ENCODE assay signal across 20 cellular contexts in genomic region chr14:105885561-105886320, GRCh38.
A peak's percentile ranks its signal among the peaks of the same experiment; 100 is the strongest.
DNase-seq lines count a peak whose midpoint lies in the region; ATAC-seq and TF ChIP-seq lines count a peak whose summit lies in the region.
"Had no signal": no experiment of that assay in that cellular context is flagged by ENCODE, and none has a peak within 500 bp of the region (broad histone marks: within the 10 kb centered on the region; RNA-seq: fewer than 3 reads in every experiment).

No MANE protein-coding gene starts in this region.

- TF ChIP-seq CTCF in WTC11 (IDR thresholded peaks at IDR 0.05) (no peak), suprapubic skin (IDR thresholded peaks at IDR 0.05) (no peak), foreskin fibroblast (IDR thresholded peaks at IDR 0.05; ENCODE audit: low read depth, low read length) (no peak)

- H3K4me1 Mint-ChIP-seq in WTC11, result no peaks in the 10 kb centered on the region
- H3K4me1 Mint-ChIP-seq: activated naive CD8-positive, alpha-beta T cell treated with anti-CD3 and anti-CD28 coated beads, Interleukin-2, amount 10 ng/mL, durations not matched to agents 7 days and 5 days had no signal

- H3K27me3 ChIP-seq in suprapubic skin, result no peaks in the 10 kb centered on the region
- H3K27me3 ChIP-seq: thyroid gland had no signal

- peaks cover 39% of the 10 kb centered on the region for H3K36me3 Mint-ChIP-seq in WTC11
- H3K36me3 Mint-ChIP-seq: activated naive CD8-positive, alpha-beta T cell treated with anti-CD3 and anti-CD28 coated beads, Interleukin-2, amount 10 ng/mL, durations not matched to agents 7 days and 5 days; CD8-positive, alpha-beta memory T cell had no signal

- no peak overlapping the region for H3K27ac Mint-ChIP-seq in WTC11
- H3K27ac Mint-ChIP-seq: activated naive CD8-positive, alpha-beta T cell treated with anti-CD3 and anti-CD28 coated beads, Interleukin-2, amount 10 ng/mL, durations not matched to agents 7 days and 5 days; CD8-positive, alpha-beta memory T cell had no signal

- H3K27ac ChIP-seq in suprapubic skin, result no peak overlapping the region
- H3K27ac ChIP-seq: PC-9, thyroid gland had no signal

- no peak overlapping the region for H3K4me3 Mint-ChIP-seq in WTC11
- H3K4me3 Mint-ChIP-seq: activated naive CD8-positive, alpha-beta T cell treated with anti-CD3 and anti-CD28 coated beads, Interleukin-2, amount 10 ng/mL, durations not matched to agents 7 days and 5 days; CD8-positive, alpha-beta memory T cell had no signal

- H3K9me3 Mint-ChIP-seq in WTC11, result peaks cover 31% of the 10 kb centered on the region
- H3K9me3 Mint-ChIP-seq: activated naive CD8-positive, alpha-beta T cell treated with anti-CD3 and anti-CD28 coated beads, Interleukin-2, amount 10 ng/mL, durations not matched to agents 7 days and 5 days; CD8-positive, alpha-beta memory T cell had no signal

- CTCF ChIA-PET in WTC11 (lab: Charles Lee), result no interaction called here

- H3K4me3 ChIP-seq in suprapubic skin (no peak overlapping the region), foreskin fibroblast (ENCODE audit: low read depth in 1 of 2, low read length in 2 of 2) (no peak overlapping the region)
- H3K4me3 ChIP-seq: GM12878, PC-9, skin epidermis, thyroid gland had no signal

- 81% methylated on average over 7 of the region's 23 CpGs for WGBS in suprapubic skin

- no peak for ATAC-seq in WTC11
- ATAC-seq in HG03565 (IDR thresholded peaks at IDR 0.05; ENCODE audit: unreplicated experiment), result no peak
- no peak for ATAC-seq in HG02884 (IDR thresholded peaks at IDR 0.05; ENCODE audit: unreplicated experiment)
- ATAC-seq: GM12878 had no signal

- peaks cover 4% of the 10 kb centered on the region; the same call in 1 of the 2 replicates for H3K27me3 Mint-ChIP-seq in WTC11 (ENCODE audit: low read depth)

- POLR2A ChIA-PET in WTC11 (lab: Charles Lee), result no interaction called here

- peak; percentile 8 for DNase-seq in activated CD8-positive, alpha-beta memory T cell treated with anti-CD3 and anti-CD28 coated beads, Interleukin-2, amount 50 U/mL, for 4 hours
- no peak for DNase-seq in activated CD8-positive, alpha-beta memory T cell treated with anti-CD3 and anti-CD28 coated beads for 24 hours
- peak; percentile 1 for DNase-seq in WTC11 (ENCODE audit: low spot score)
- peak; percentile 85 for DNase-seq in mesenteric fat pad (ENCODE audit: low spot score)
- peak; percentile 46 to 71 for DNase-seq in suprapubic skin (ENCODE audit: low spot score in 2 of 2)
- DNase-seq in foreskin fibroblast, result no peak
- DNase-seq: activated naive CD8-positive, alpha-beta T cell treated with anti-CD3 and anti-CD28 coated beads, Interleukin-2, amount 10 ng/mL, durations not matched to agents 7 days and 5 days; effector CD4-positive, alpha-beta T cell; IMR-90; NCI-H2081 treated with DMSO at 0.1 percent for 48 hours; NCI-H69; nucleus accumbens; PC-9; stimulated activated CD4-positive, alpha-beta T cell treated with anti-CD3 and anti-CD28 coated beads, Interleukin-4, amount 100 ng/mL, for 4 hours; thyroid gland had no signal

- no peak for TF ChIP-seq EP300 in suprapubic skin (IDR thresholded peaks at IDR 0.05)

- no peak for TF ChIP-seq POLR2A in suprapubic skin (IDR thresholded peaks at IDR 0.05)

- H3K36me3 ChIP-seq in suprapubic skin, result no peaks in the 10 kb centered on the region
- H3K36me3 ChIP-seq: thyroid gland had no signal

- no peaks in the 10 kb centered on the region for H3K4me1 ChIP-seq in suprapubic skin
- H3K4me1 ChIP-seq: thyroid gland had no signal

- no peaks in the 10 kb centered on the region for H3K9me3 ChIP-seq in suprapubic skin
- H3K9me3 ChIP-seq: thyroid gland had no signal

TF ChIP-seq in WTC11, 78 proteins besides CTCF, POLR2A, EP300 and RAD21:
- no peak for TF ChIP-seq MLX (CRISPR knock-in tag; IDR thresholded peaks at IDR 0.05)
- no peak for TF ChIP-seq ESRRA (CRISPR knock-in tag; IDR thresholded peaks at IDR 0.05; ENCODE audit: borderline replicate concordance)
- TF ChIP-seq SMAD4 (CRISPR knock-in tag; IDR thresholded peaks at IDR 0.05), result no peak
- no peak for TF ChIP-seq ATF2 (CRISPR knock-in tag; IDR thresholded peaks at IDR 0.05; ENCODE audit: borderline replicate concordance, low read depth)
- TF ChIP-seq KAT7 (CRISPR knock-in tag; IDR thresholded peaks at IDR 0.05; ENCODE audit: borderline replicate concordance), result no peak
- TF ChIP-seq IRF2 (CRISPR knock-in tag; IDR thresholded peaks at IDR 0.05; ENCODE audit: borderline replicate concordance, low read depth), result no peak
- no peak for TF ChIP-seq ZNF416 (CRISPR knock-in tag; IDR thresholded peaks at IDR 0.05)
- TF ChIP-seq NR2C2 (CRISPR knock-in tag; IDR thresholded peaks at IDR 0.05), result no peak
- no peak for TF ChIP-seq ELF4 (CRISPR knock-in tag; IDR thresholded peaks at IDR 0.05; ENCODE audit: low read depth)

Comparison
In these comparisons a context has a peak if more than half of its experiments do, and no peak if none do; other contexts are left out.
1. DNase-seq: peak in activated CD8-positive, alpha-beta memory T cell treated with anti-CD3 and anti-CD28 coated beads, Interleukin-2, amount 50 U/mL, for 4 hours (single experiment), WTC11 (single experiment), mesenteric fat pad (single experiment) and suprapubic skin (2 of 2); none in activated CD8-positive, alpha-beta memory T cell treated with anti-CD3 and anti-CD28 coated beads for 24 hours (single experiment) and foreskin fibroblast (0 of 2).